9 cellular contexts compared by ENCODE assay signal in genomic region chr1:161037661-161038522, GRCh38. TPM values are rescaled to one million over a fixed set of nuclear protein-coding genes. Genes with fewer than 3 reads are reported as not detected.
DNase-seq lines count a peak whose midpoint lies in the region; ATAC-seq and TF ChIP-seq lines count a peak whose summit lies in the region.
"Had no signal": no experiment of that assay in that cellular context is flagged by ENCODE, and none has a peak within 500 bp of the region (broad histone marks: within the 10 kb centered on the region; RNA-seq: fewer than 3 reads in every experiment).

No MANE protein-coding gene starts in this region.

- H3K4me1 ChIP-seq in ES-I3 (ENCODE audit: insufficient read depth, low read length) (peaks cover 7% of the 10 kb centered on the region), Peyer's patch (peaks cover 0 to 26% (median 0%) of the 10 kb centered on the region in 4 donors), prostate gland (replicated peaks) (no peaks in the 10 kb centered on the region)

- ATAC-seq in GM18868 (IDR thresholded peaks at IDR 0.05; ENCODE audit: unreplicated experiment), result no peak

- peak overlapping the region; percentile 83 for H3K9ac ChIP-seq in ES-I3 (ENCODE audit: low read depth, low read length)

- DNase-seq in Peyer's patch (no peak), fibroblast of the aortic adventitia (ENCODE audit: low read depth) (no peak), prostate gland (ENCODE audit: low spot score) (peak; percentile 59), DMS114 treated with DMSO at 0.1 percent for 48 hours (lab: John Stamatoyannopoulos, UW; ENCODE audit: unreplicated experiment) (no peak)
- DNase-seq in stimulated activated naive CD4-positive, alpha-beta T cell (lab: John Stamatoyannopoulos, UW), result no peak
- DNase-seq in activated effector memory CD4-positive, alpha-beta T cell treated with anti-CD3 and anti-CD28 coated beads, Interleukin-2, amount 50 U/mL, for 16 hours, result no peak
- DNase-seq: midbrain had no signal

- H3K4me3 ChIP-seq in Peyer's patch, result peak overlapping the region; percentile 47 to 71 (median 66)
- peak overlapping the region; percentile 62 for H3K4me3 ChIP-seq in fibroblast of the aortic adventitia (ENCODE audit: low read depth, low read length)
- peak overlapping the region; percentile 56 to 74 for H3K4me3 ChIP-seq in prostate gland

- 27% methylated on average over 21 of the region's 21 CpGs for WGBS in prostate gland

- TF ChIP-seq CTCF in Peyer's patch (IDR thresholded peaks at IDR 0.05) (no peak), fibroblast of the aortic adventitia (IDR thresholded peaks at IDR 0.05; ENCODE audit: insufficient read depth, low read length) (no peak), prostate gland (IDR thresholded peaks at IDR 0.05) (no peak)

- H3K36me3 ChIP-seq in ES-I3 (ENCODE audit: insufficient read depth, low read length) (peaks cover 19% of the 10 kb centered on the region), Peyer's patch (peaks cover 0 to 36% (median 0%) of the 10 kb centered on the region in 3 donors), prostate gland (peaks cover 6% of the 10 kb centered on the region in 2 donors)

- H3K27me3 ChIP-seq in Peyer's patch (no peaks in the 10 kb centered on the region), prostate gland (replicated peaks; ENCODE audit: insufficient read depth) (no peaks in the 10 kb centered on the region)

- TF ChIP-seq POLR2A in Peyer's patch (IDR thresholded peaks at IDR 0.05) (no peak), prostate gland (IDR thresholded peaks at IDR 0.05) (no peak)

- H3K27ac ChIP-seq in Peyer's patch, result peak overlapping the region; percentile 69 to 91 (median 81)
- H3K27ac ChIP-seq in prostate gland, result peak overlapping the region; percentile 86 to 87

- H3K9me3 ChIP-seq in ES-I3 (ENCODE audit: control insufficient read depth, insufficient read depth, low read length) (no peaks in the 10 kb centered on the region), Peyer's patch (no peaks in the 10 kb centered on the region), prostate gland (no peaks in the 10 kb centered on the region)

- intact Hi-C loops in prostate gland (cut with DNase I), result no loop called here

RNA-seq across cellular contexts. Expression of gene TSTD1, which starts 0.9 kb away (rescaled TPM):
- total RNA-seq in Peyer's patch (100 to 1,000 TPM in 1 of 4 donors, 10 to 100 TPM in 3; 33.0 to 152 (median 78.8) TPM), fibroblast of the aortic adventitia (ENCODE audit: low replicate concordance) (0.90 TPM in 1 of 2 replicates, not detected in the other), prostate gland (100 to 1,000 TPM; 137 to 648 TPM)

RNA-seq across cellular contexts. Expression of gene USF1, which starts 7.9 kb away (rescaled TPM):
- 100 to 1,000 TPM in 1 of 4 donors, 10 to 100 TPM in 3; 72.0 to 119 (median 98.2) TPM for total RNA-seq in Peyer's patch
- 23.5 and 36.2 TPM in 2 replicates for total RNA-seq in fibroblast of the aortic adventitia (ENCODE audit: low replicate concordance)
- 10 to 100 TPM; 46.3 to 65.8 TPM for total RNA-seq in prostate gland

RNA-seq across cellular contexts. Expression of gene F11R, which starts 16.9 kb away (rescaled TPM):
- total RNA-seq in Peyer's patch (100 to 1,000 TPM in 3 of 4 donors, 10 to 100 TPM in 1; 28.9 to 138 (median 110) TPM), fibroblast of the aortic adventitia (ENCODE audit: low replicate concordance) (0.36 and 3.3 TPM in 2 replicates), prostate gland (100 to 1,000 TPM in 1 of 2 donors, 10 to 100 TPM in 1; 43.6 to 104 TPM)

RNA-seq across cellular contexts. Expression of gene ARHGAP30, which starts 31.8 kb away (rescaled TPM):
- 10 to 100 TPM in 1 of 4 donors, 1 to 10 TPM in 3; 5.1 to 31.4 (median 6.7) TPM for total RNA-seq in Peyer's patch
- total RNA-seq in fibroblast of the aortic adventitia (ENCODE audit: low replicate concordance), result not detected in 2 replicates
- total RNA-seq in prostate gland, result 1 to 10 TPM; 3.2 to 5.3 TPM

RNA-seq across cellular contexts. Expression of gene NECTIN4, which starts 51.5 kb away (rescaled TPM):
- total RNA-seq in Peyer's patch, result 1 to 10 TPM in 3 of 4 donors, under 1 TPM in 1; 0.54 to 2.5 (median 1.6) TPM
- total RNA-seq in fibroblast of the aortic adventitia (ENCODE audit: low replicate concordance), result not detected in 2 replicates
- 10 to 100 TPM in 1 of 2 donors, 1 to 10 TPM in 1; 9.6 to 18.6 TPM for total RNA-seq in prostate gland

Comparison
In these comparisons a context has a peak if more than half of its experiments do, and no peak if none do; other contexts are left out.
1. RNA of gene TSTD1, which starts 0.9 kb away (total RNA-seq): 137 to 648 TPM in prostate gland and 33.0 to 152 TPM in Peyer's patch; 0.90 TPM in fibroblast of the aortic adventitia; every median in the first group is over 10 times any median in the second.
2. Peak in every context shown above with its lines, with median percentiles within 50 percentile points of each other: H3K4me3 ChIP-seq.